ENCODE assay signal across 27 cellular contexts in the genomic region with DNA sequence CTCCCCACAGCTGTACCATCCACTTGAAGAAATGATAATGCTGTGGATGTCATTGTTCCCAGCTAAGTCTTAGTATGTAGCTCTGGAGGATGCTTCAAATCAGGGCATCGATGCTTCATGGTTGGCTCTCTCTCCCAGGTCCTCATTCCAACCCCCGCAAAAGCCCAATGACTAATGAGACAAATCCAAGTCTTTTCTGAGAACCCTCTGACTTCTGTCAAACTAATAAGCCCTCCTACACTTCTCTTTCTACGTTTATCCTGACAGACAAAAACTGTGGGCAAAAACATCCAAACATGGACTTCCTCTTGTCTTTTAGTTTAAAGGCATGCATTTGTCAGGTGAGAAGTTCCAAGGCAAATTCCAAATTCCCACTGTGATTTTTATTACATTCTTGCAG.
"Had no signal": no experiment of that assay in that cellular context is flagged by ENCODE, and none has a peak within 500 bp of the region (broad histone marks: within the 10 kb centered on the region; RNA-seq: fewer than 3 reads in every experiment).

No MANE protein-coding gene starts in this region.

- H3K27ac ChIP-seq: colonic mucosa, coronary artery, dorsolateral prefrontal cortex, epithelial cell of prostate, esophagus muscularis mucosa, esophagus squamous epithelium, foreskin keratinocyte, gastrocnemius medialis, gastroesophageal sphincter, heart left ventricle, heart right ventricle had no signal

- H3K27me3 ChIP-seq: colonic mucosa, esophagus squamous epithelium, foreskin keratinocyte, gastrocnemius medialis, gastroesophageal sphincter, heart right ventricle had no signal

- DNase-seq: colonic mucosa; cortex of kidney; dermis blood vessel endothelial cell; dorsolateral prefrontal cortex; effector CD4-positive, alpha-beta T cell; effector CD8-positive, alpha-beta T cell; effector memory CD4-positive, alpha-beta T cell; effector memory CD8-positive, alpha-beta T cell; endodermal cell; erythroblast; esophagus squamous epithelium; foreskin fibroblast; foreskin keratinocyte; foreskin melanocyte; gastrocnemius medialis; glutamatergic neuron; heart left ventricle; heart right ventricle had no signal

- FAIRE-seq: colon, endometrium, endothelial cell of umbilical vein, frontal cortex had no signal

- H3K9me3 ChIP-seq: colonic mucosa, esophagus muscularis mucosa, esophagus squamous epithelium, gastrocnemius medialis, gastroesophageal sphincter, heart left ventricle, heart right ventricle had no signal

- H3K36me3 ChIP-seq: colonic mucosa, esophagus muscularis mucosa, esophagus squamous epithelium, gastrocnemius medialis, gastroesophageal sphincter, heart left ventricle, heart right ventricle had no signal

- ATAC-seq: effector memory CD8-positive, alpha-beta T cell; esophagus mucosa; foreskin keratinocyte; gastrocnemius medialis; gastroesophageal sphincter; heart left ventricle; heart right ventricle had no signal

- H3K4me3 ChIP-seq: colonic mucosa, coronary artery, dorsolateral prefrontal cortex, esophagus muscularis mucosa, esophagus squamous epithelium, gastrocnemius medialis, gastroesophageal sphincter, heart left ventricle, heart right ventricle had no signal

- H3K4me1 ChIP-seq: colonic mucosa, esophagus muscularis mucosa, esophagus squamous epithelium, foreskin keratinocyte, gastrocnemius medialis, gastroesophageal sphincter, heart left ventricle, heart right ventricle had no signal
